In genomic region chr16:88876942-88877526, GRCh38 we compare ENCODE assay signal across 33 cellular contexts. TPM values are rescaled to one million over a fixed set of nuclear protein-coding genes. Genes with fewer than 3 reads are reported as not detected.
"Had no signal": no experiment of that assay in that cellular context is flagged by ENCODE, and none has a peak within 500 bp of the region (broad histone marks: within the 10 kb centered on the region; RNA-seq: fewer than 3 reads in every experiment).

No MANE protein-coding gene starts in this region.

- H3K9me3 ChIP-seq: ascending aorta, breast epithelium, esophagus muscularis mucosa, gastrocnemius medialis, heart left ventricle had no signal

- H3K4me3 Mint-ChIP-seq: activated CD4-positive, alpha-beta memory T cell treated with anti-CD3 and anti-CD28 coated beads, Interleukin-2, amount 10 ng/mL, durations not matched to agents 7 days and 5 days; activated CD4-positive, alpha-beta T cell treated with anti-CD3 and anti-CD28 coated beads, Interleukin-2, amount 10 ng/mL, durations not matched to agents 7 days and 5 days; activated naive CD4-positive, alpha-beta T cell treated with anti-CD3 and anti-CD28 coated beads, Interleukin-2, amount 50 U/mL, for 24 hours; activated naive CD8-positive, alpha-beta T cell treated with anti-CD3 and anti-CD28 coated beads, Interleukin-2, amount 10 ng/mL, durations not matched to agents 7 days and 5 days; activated T-cell treated with anti-CD3 and anti-CD28 coated beads, Interleukin-2, amount 50 U/mL, for 24 hours; activated T-cell treated with anti-CD3 and anti-CD28 coated beads, Interleukin-2, amount 50 U/mL, for 72 hours; brain; central memory CD8-positive, alpha-beta T cell; effector memory CD8-positive, alpha-beta T cell; WTC11 had no signal

- H3K27me3 Mint-ChIP-seq: activated CD4-positive, alpha-beta memory T cell treated with anti-CD3 and anti-CD28 coated beads, Interleukin-2, amount 10 ng/mL, durations not matched to agents 7 days and 5 days; activated CD4-positive, alpha-beta T cell treated with anti-CD3 and anti-CD28 coated beads, Interleukin-2, amount 10 ng/mL, durations not matched to agents 7 days and 5 days; activated naive CD4-positive, alpha-beta T cell treated with anti-CD3 and anti-CD28 coated beads, Interleukin-2, amount 50 U/mL, for 24 hours; activated naive CD8-positive, alpha-beta T cell treated with anti-CD3 and anti-CD28 coated beads, Interleukin-2, amount 10 ng/mL, durations not matched to agents 7 days and 5 days; activated T-cell treated with anti-CD3 and anti-CD28 coated beads, Interleukin-2, amount 50 U/mL, for 24 hours; central memory CD8-positive, alpha-beta T cell had no signal

- H3K27ac Mint-ChIP-seq: activated CD4-positive, alpha-beta memory T cell treated with anti-CD3 and anti-CD28 coated beads, Interleukin-2, amount 10 ng/mL, durations not matched to agents 7 days and 5 days; activated CD4-positive, alpha-beta T cell treated with anti-CD3 and anti-CD28 coated beads, Interleukin-2, amount 10 ng/mL, durations not matched to agents 7 days and 5 days; activated naive CD4-positive, alpha-beta T cell treated with anti-CD3 and anti-CD28 coated beads, Interleukin-2, amount 50 U/mL, for 24 hours; activated naive CD8-positive, alpha-beta T cell treated with anti-CD3 and anti-CD28 coated beads, Interleukin-2, amount 10 ng/mL, durations not matched to agents 7 days and 5 days; activated T-cell treated with anti-CD3 and anti-CD28 coated beads, Interleukin-2, amount 50 U/mL, for 24 hours; activated T-cell treated with anti-CD3 and anti-CD28 coated beads, Interleukin-2, amount 50 U/mL, for 72 hours; brain; effector memory CD8-positive, alpha-beta T cell had no signal

- H3K36me3 ChIP-seq: ascending aorta, breast epithelium, cardiac muscle cell had no signal

- H3K27ac ChIP-seq: ascending aorta, breast epithelium, cardiac muscle cell, esophagus muscularis mucosa, foreskin keratinocyte, gastrocnemius medialis, heart left ventricle, VCaP had no signal

- H3K4me1 Mint-ChIP-seq: activated naive CD4-positive, alpha-beta T cell treated with anti-CD3 and anti-CD28 coated beads, Interleukin-2, amount 50 U/mL, for 24 hours; activated naive CD8-positive, alpha-beta T cell treated with anti-CD3 and anti-CD28 coated beads, Interleukin-2, amount 10 ng/mL, durations not matched to agents 7 days and 5 days; WTC11 had no signal

- H3K4me1 ChIP-seq: ascending aorta, breast epithelium, foreskin keratinocyte had no signal

- H3K9me3 Mint-ChIP-seq: activated CD4-positive, alpha-beta memory T cell treated with anti-CD3 and anti-CD28 coated beads, Interleukin-2, amount 10 ng/mL, durations not matched to agents 7 days and 5 days; activated CD4-positive, alpha-beta T cell treated with anti-CD3 and anti-CD28 coated beads, Interleukin-2, amount 10 ng/mL, durations not matched to agents 7 days and 5 days; activated naive CD4-positive, alpha-beta T cell treated with anti-CD3 and anti-CD28 coated beads, Interleukin-2, amount 50 U/mL, for 24 hours; activated naive CD8-positive, alpha-beta T cell treated with anti-CD3 and anti-CD28 coated beads, Interleukin-2, amount 10 ng/mL, durations not matched to agents 7 days and 5 days; activated T-cell treated with anti-CD3 and anti-CD28 coated beads, Interleukin-2, amount 50 U/mL, for 24 hours; activated T-cell treated with anti-CD3 and anti-CD28 coated beads, Interleukin-2, amount 50 U/mL, for 72 hours; brain; central memory CD8-positive, alpha-beta T cell; effector memory CD8-positive, alpha-beta T cell; WTC11 had no signal

- H3K27me3 ChIP-seq: ascending aorta, breast epithelium, cardiac muscle cell, gastrocnemius medialis had no signal

- ATAC-seq: activated T-cell treated with anti-CD3 and anti-CD28 coated beads, Interleukin-2, amount 50 U/mL, for 72 hours; effector memory CD8-positive, alpha-beta T cell; foreskin keratinocyte; gastrocnemius medialis; heart left ventricle; WTC11 had no signal

- DNase-seq: activated CD4-positive, alpha-beta memory T cell treated with anti-CD3 and anti-CD28 coated beads, Interleukin-2, amount 10 ng/mL, durations not matched to agents 7 days and 5 days; activated CD4-positive, alpha-beta T cell treated with anti-CD3 and anti-CD28 coated beads for 1 hour; activated CD4-positive, alpha-beta T cell treated with anti-CD3 and anti-CD28 coated beads for 4 hours; activated CD4-positive, alpha-beta T cell treated with anti-CD3 and anti-CD28 coated beads, Interleukin-2, amount 10 ng/mL, durations not matched to agents 7 days and 5 days; activated CD4-positive, alpha-beta T cell treated with anti-CD3 and anti-CD28 coated beads, Interleukin-2, amount 50 U/mL, for 4 hours; activated CD8-positive, alpha-beta memory T cell treated with anti-CD3 and anti-CD28 coated beads, Interleukin-2, amount 50 U/mL, for 48 hours; activated gamma-delta T cell; activated naive CD4-positive, alpha-beta T cell treated with Interleukin-2 at 50 U/mL for 16 hours; activated naive CD8-positive, alpha-beta T cell treated with anti-CD3 and anti-CD28 coated beads, Interleukin-2, amount 10 ng/mL, durations not matched to agents 7 days and 5 days; activated T-cell treated with anti-CD3 and anti-CD28 coated beads for 4 hours; activated T-cell treated with anti-CD3 and anti-CD28 coated beads, Interleukin-2, amount 50 U/mL, for 24 hours; activated T-cell treated with anti-CD3 and anti-CD28 coated beads, Interleukin-2, amount 50 U/mL, for 72 hours; cortex of kidney; dermis blood vessel endothelial cell; effector CD4-positive, alpha-beta T cell; effector memory CD8-positive, alpha-beta T cell; erythroblast; foreskin keratinocyte; gastrocnemius medialis; glutamatergic neuron; heart left ventricle; T-helper 2 cell had no signal

- H3K4me3 ChIP-seq: ascending aorta, breast epithelium, cardiac muscle cell, esophagus muscularis mucosa, gastrocnemius medialis, heart left ventricle had no signal

RNA-seq across cellular contexts. Expression of gene PABPN1L, which starts 10.6 kb away (rescaled TPM):
- total RNA-seq: activated CD4-positive, alpha-beta memory T cell treated with anti-CD3 and anti-CD28 coated beads, Interleukin-2, amount 10 ng/mL, durations not matched to agents 7 days and 5 days; activated CD4-positive, alpha-beta T cell treated with anti-CD3 and anti-CD28 coated beads, Interleukin-2, amount 10 ng/mL, durations not matched to agents 7 days and 5 days; activated naive CD8-positive, alpha-beta T cell treated with anti-CD3 and anti-CD28 coated beads, Interleukin-2, amount 10 ng/mL, durations not matched to agents 7 days and 5 days; activated T-cell treated with anti-CD3 and anti-CD28 coated beads, Interleukin-2, amount 50 U/mL, for 72 hours; ascending aorta; breast epithelium; cardiac muscle cell; cerebellum; dermis blood vessel endothelial cell; esophagus muscularis mucosa; foreskin keratinocyte; gastrocnemius medialis; heart left ventricle; T-helper 1 cell treated with Interleukin-12 subunit alpha and Interleukin-12 subunit beta and Interleukin-4 antibody, amounts not matched to agents 30 ng/mL and 1 ng/mL, for 36 hours; WTC11 had no signal
- polyA plus RNA-seq: foreskin keratinocyte, heart left ventricle had no signal
